9 cellular contexts compared by ENCODE assay signal in the genomic region with DNA sequence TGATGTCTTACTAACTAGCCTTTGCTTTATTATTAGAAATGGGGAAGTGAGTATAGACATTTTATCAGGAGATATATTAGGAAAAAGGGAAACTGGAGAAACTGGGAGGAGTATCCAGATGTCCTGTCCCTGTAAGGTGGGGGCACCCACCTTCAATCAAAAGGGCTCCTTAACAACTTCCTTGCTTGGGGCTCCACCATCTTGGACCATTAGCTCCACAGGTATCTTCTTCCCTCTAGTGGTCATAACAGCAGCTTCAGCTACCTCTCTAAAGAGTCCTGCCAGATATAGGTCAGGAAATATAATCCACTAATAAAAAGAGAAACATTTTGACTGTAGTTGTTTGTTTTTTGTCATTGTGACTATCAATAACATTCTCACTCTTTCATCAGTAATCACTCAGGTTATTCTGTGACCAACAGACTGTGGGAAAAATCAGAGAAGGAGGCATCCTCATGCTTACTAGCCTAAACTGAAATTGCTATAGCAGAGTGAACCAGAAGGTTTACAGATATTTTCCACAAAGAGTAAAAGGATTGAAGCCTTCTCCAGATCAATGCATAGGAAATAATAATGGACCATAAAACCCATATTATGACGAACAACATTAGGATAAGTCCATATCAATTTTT. TPM values are rescaled to one million over a fixed set of nuclear protein-coding genes. Genes with fewer than 3 reads are reported as not detected.
DNase-seq lines count a peak whose midpoint lies in the region; ATAC-seq and FAIRE-seq lines count a peak whose summit lies in the region.
"Had no signal": no experiment of that assay in that cellular context is flagged by ENCODE, and none has a peak within 500 bp of the region (broad histone marks: within the 10 kb centered on the region; RNA-seq: fewer than 3 reads in every experiment).

No MANE protein-coding gene starts in this region.

- peak; percentile 39 for DNase-seq in 8988T
- peak; percentile 4 for DNase-seq in GM18507 (ENCODE audit: extremely low spot score, insufficient read length, low read depth)
- DNase-seq in NCI-H345 treated with DMSO at 0.1 percent for 48 hours (lab: John Stamatoyannopoulos, UW; ENCODE audit: unreplicated experiment), result peak; percentile 2
- no peak for DNase-seq in stimulated activated naive CD4-positive, alpha-beta T cell treated with Interleukin-2 at 50 U/mL for 16 hours (lab: John Stamatoyannopoulos, UW)
- DNase-seq in hippocampal formation (lab: John Stamatoyannopoulos, UW), result no peak

- FAIRE-seq in GM18507 (lab: Jason Lieb, UNC), result peak; percentile 70

- ATAC-seq in HG02763 (IDR thresholded peaks at IDR 0.05; ENCODE audit: unreplicated experiment), result peak; percentile 68
- peak; percentile 48 for ATAC-seq in esophagus mucosa
- no peak for ATAC-seq in activated CD4-positive, CD25-positive, alpha-beta regulatory T cell treated with anti-CD3 and anti-CD28 coated beads, Interleukin-2, amount 50 U/mL, for 24 hours

RNA-seq across cellular contexts. Expression of gene OR51B4, which starts 10.4 kb away (rescaled TPM):
- not detected for total RNA-seq in esophagus mucosa
- total RNA-seq: glomerular endothelial cell had no signal

RNA-seq across cellular contexts. Expression of gene HBE1, which starts 21.6 kb away (rescaled TPM):
- not detected for total RNA-seq in esophagus mucosa
- total RNA-seq: glomerular endothelial cell had no signal

RNA-seq across cellular contexts. Expression of gene OR51B2, which starts 32.8 kb away (rescaled TPM):
- not detected for total RNA-seq in esophagus mucosa
- total RNA-seq: glomerular endothelial cell had no signal

RNA-seq across cellular contexts. Expression of gene HBG2, which starts 36.7 kb away (rescaled TPM):
- not detected for total RNA-seq in esophagus mucosa
- total RNA-seq: glomerular endothelial cell had no signal

RNA-seq across cellular contexts. Expression of gene HBG1, which starts 41.7 kb away (rescaled TPM):
- not detected for total RNA-seq in esophagus mucosa
- total RNA-seq: glomerular endothelial cell had no signal

Comparison
In these comparisons a context has a peak if more than half of its experiments do, and no peak if none do; other contexts are left out.
1. DNase-seq: peak in 8988T (single experiment), GM18507 (single experiment) and NCI-H345 treated with DMSO at 0.1 percent for 48 hours (single experiment); none in stimulated activated naive CD4-positive, alpha-beta T cell treated with Interleukin-2 at 50 U/mL for 16 hours (single experiment) and hippocampal formation (0 of 2).
2. ATAC-seq: peak in HG02763 (single experiment) and esophagus mucosa (single experiment); none in activated CD4-positive, CD25-positive, alpha-beta regulatory T cell treated with anti-CD3 and anti-CD28 coated beads, Interleukin-2, amount 50 U/mL, for 24 hours (0 of 2).